Comparison of ENCODE assay signal across 22 cellular contexts in the genomic region with DNA sequence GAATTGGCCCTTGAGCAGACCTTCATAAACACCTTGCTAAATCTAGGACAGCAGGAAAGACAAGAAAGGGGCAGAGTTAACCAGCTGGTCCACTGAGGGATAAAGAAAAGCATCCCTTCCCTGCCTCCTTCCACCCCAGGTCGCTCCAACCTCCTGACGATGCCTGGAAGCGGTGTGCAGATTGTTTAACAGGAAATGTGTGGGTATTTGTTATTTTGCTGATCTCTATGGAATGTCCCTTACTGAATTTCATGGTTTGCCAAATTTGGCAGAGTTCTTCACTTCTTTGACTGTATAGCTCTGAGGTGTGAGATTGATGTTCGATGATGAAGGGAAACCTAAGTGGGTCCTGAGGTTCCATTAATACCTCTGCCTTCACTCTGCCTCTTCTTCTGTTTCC.
A peak's percentile ranks its signal among the peaks of the same experiment; 100 is the strongest.
DNase-seq lines count a peak whose midpoint lies in the region; ATAC-seq and TF ChIP-seq lines count a peak whose summit lies in the region.
"Had no signal": no experiment of that assay in that cellular context is flagged by ENCODE, and none has a peak within 500 bp of the region (broad histone marks: within the 10 kb centered on the region; RNA-seq: fewer than 3 reads in every experiment).

No MANE protein-coding gene starts in this region.

- H3K36me3 ChIP-seq in HCT116 (ENCODE audit: control insufficient read depth in 1 of 2, insufficient read depth in 2 of 2, low read length in 2 of 2) (no peaks in the 10 kb centered on the region), adipocyte (ENCODE audit: control insufficient read depth, insufficient read depth, low read length, severe bottlenecking) (no peaks in the 10 kb centered on the region)
- H3K36me3 ChIP-seq: neutrophil, vagina had no signal

- H3K9me3 ChIP-seq in HCT116 (ENCODE audit: control insufficient read depth in 1 of 2, insufficient read depth in 1 of 2, low read depth in 1 of 2, low read length in 2 of 2) (no peaks in the 10 kb centered on the region), adipocyte (ENCODE audit: control insufficient read depth, low read length) (no peaks in the 10 kb centered on the region)
- H3K9me3 ChIP-seq: neutrophil, vagina had no signal

- H3K4me3 ChIP-seq in HCT116 (replicated peaks in 1 of 2; ENCODE audit: low read depth in 1 of 2, low read length in 2 of 2) = no peak overlapping the region
- H3K4me3 ChIP-seq in adipocyte (ENCODE audit: low read length) = no peak overlapping the region
- H3K4me3 ChIP-seq: vagina had no signal

- H3K36me3 Mint-ChIP-seq in stimulated activated naive B cell treated with anti-CD40 and anti-IgM and Interleukin-4, amounts not matched to agents 10 μg/mL and 1 μg/mL and 100 μg/mL, for 72 hours = peaks cover 2 to 3% of the 10 kb centered on the region in 2 donors
- H3K36me3 Mint-ChIP-seq: activated naive CD8-positive, alpha-beta T cell treated with anti-CD3 and anti-CD28 coated beads for 36 hours; CD8-positive, alpha-beta T cell had no signal

- peaks cover 2 to 3% of the 10 kb centered on the region in 2 donors for H3K9me3 Mint-ChIP-seq in stimulated activated naive B cell treated with anti-CD40 and anti-IgM and Interleukin-4, amounts not matched to agents 10 μg/mL and 1 μg/mL and 100 μg/mL, for 72 hours

- POLR2A ChIA-PET in HCT116 (lab: Charles Lee) = no interaction called here

- peak overlapping the region; percentile 15; the same call in 1 of the 2 replicates for H3K4me2 ChIP-seq in HCT116 (ENCODE audit: low read length)

- H4K20me1 ChIP-seq in HCT116 (ENCODE audit: insufficient read depth) = no peaks in the 10 kb centered on the region

- TF ChIP-seq RAD21 in HCT116 (IDR thresholded peaks at IDR 0.05; ENCODE audit: low read depth) = no peak

- H3K27me3 ChIP-seq in HCT116 (ENCODE audit: insufficient read depth, low read length) = no peaks in the 10 kb centered on the region
- no peaks in the 10 kb centered on the region for H3K27me3 ChIP-seq in adipocyte (replicated peaks; ENCODE audit: control insufficient read depth, insufficient read depth, low read length)
- no peaks in the 10 kb centered on the region for H3K27me3 ChIP-seq in foreskin keratinocyte
- H3K27me3 ChIP-seq: neutrophil, vagina had no signal

- H3K27me3 Mint-ChIP-seq in stimulated activated naive B cell treated with anti-CD40 and anti-IgM and Interleukin-4, amounts not matched to agents 10 μg/mL and 1 μg/mL and 100 μg/mL, for 72 hours = no peaks in the 10 kb centered on the region
- H3K27me3 Mint-ChIP-seq: IgD-negative memory B cell had no signal

- RAD21 ChIA-PET in HCT116 (lab: Charles Lee; ENCODE audit: low non-redundant PET in 1 of 2, low total read pairs in 2 of 2, uncharacterized antibody in 2 of 2, unreplicated experiment in 2 of 2) = interaction anchor here in 1 of 2 experiments (0.6 kb wide), 1 partner anchor 100 kb away, joined by 3 read pairs; no protein-coding TSS in a partner anchor

- DNase-seq in A172 (ENCODE audit: low spot score) (peak; percentile 22), HCT116 (ENCODE audit: low read depth, low spot score) (no peak), adipocyte (ENCODE audit: low read depth) (peak; percentile 36), foreskin keratinocyte (no peak), NCI-H82 treated with DMSO at 0.1 percent for 48 hours (lab: John Stamatoyannopoulos, UW; ENCODE audit: unreplicated experiment) (no peak)
- no peak for DNase-seq in stimulated activated naive B cell treated with anti-CD40 and anti-IgM and Interleukin-4, amounts not matched to agents 10 μg/mL and 1 μg/mL and 100 μg/mL, for 72 hours
- DNase-seq: activated naive CD8-positive, alpha-beta T cell treated with anti-CD3 and anti-CD28 coated beads for 36 hours; activated T-cell treated with anti-CD3 and anti-CD28 coated beads, Interleukin-2, amount 50 U/mL, for 24 hours; CD8-positive, alpha-beta T cell; cerebellar nuclear complex; DND-41; endodermal cell; left colon; NCI-H1048; right cardiac atrium; stimulated activated CD4-positive, alpha-beta T cell treated with anti-CD3 and anti-CD28 coated beads, Interleukin-2, amount 100 ng/mL, for 24 hours; substantia nigra had no signal

- peaks cover 7 to 10% of the 10 kb centered on the region in 2 donors for H3K4me1 Mint-ChIP-seq in stimulated activated naive B cell treated with anti-CD40 and anti-IgM and Interleukin-4, amounts not matched to agents 10 μg/mL and 1 μg/mL and 100 μg/mL, for 72 hours

- H3K9me2 ChIP-seq in HCT116 (ENCODE audit: insufficient read depth) = no peaks in the 10 kb centered on the region

- H3K27ac Mint-ChIP-seq in stimulated activated naive B cell treated with anti-CD40 and anti-IgM and Interleukin-4, amounts not matched to agents 10 μg/mL and 1 μg/mL and 100 μg/mL, for 72 hours = no peak overlapping the region
- H3K27ac Mint-ChIP-seq: activated naive CD8-positive, alpha-beta T cell treated with anti-CD3 and anti-CD28 coated beads for 36 hours; activated T-cell treated with anti-CD3 and anti-CD28 coated beads, Interleukin-2, amount 50 U/mL, for 24 hours; CD8-positive, alpha-beta T cell; endodermal cell; IgD-negative memory B cell had no signal

- H3K4me3 Mint-ChIP-seq in stimulated activated naive B cell treated with anti-CD40 and anti-IgM and Interleukin-4, amounts not matched to agents 10 μg/mL and 1 μg/mL and 100 μg/mL, for 72 hours = no peak overlapping the region
- H3K4me3 Mint-ChIP-seq: activated naive CD8-positive, alpha-beta T cell treated with anti-CD3 and anti-CD28 coated beads for 36 hours; activated T-cell treated with anti-CD3 and anti-CD28 coated beads, Interleukin-2, amount 50 U/mL, for 24 hours; CD8-positive, alpha-beta T cell; endodermal cell; IgD-negative memory B cell had no signal

- intact Hi-C loops in HCT116 (cut with micrococcal nuclease) = no loop called here

- CTCF ChIA-PET in HCT116 (lab: Charles Lee) = no interaction called here

- no peak overlapping the region for H2AFZ ChIP-seq in HCT116 (ENCODE audit: low read depth, low read length, poor library complexity, severe bottlenecking)

- H3K9ac ChIP-seq in HCT116 (ENCODE audit: low read length) = no peak overlapping the region
- H3K9ac ChIP-seq in adipocyte (ENCODE audit: low read length) = no peak overlapping the region

- no peak for TF ChIP-seq POLR2A in HCT116 (IDR thresholded peaks at IDR 0.05; ENCODE audit: borderline replicate concordance, extremely low read depth, insufficient read depth, insufficient read length)

- no TSS peak for BruUV-seq in HCT116 (replicated peaks; lab: Mats Ljungman, UMichigan)

- H3K27ac ChIP-seq in HCT116 (ENCODE audit: low read depth, low read length) = no peak overlapping the region
- H3K27ac ChIP-seq in foreskin keratinocyte = peak overlapping the region; percentile 34
- H3K27ac ChIP-seq: neutrophil, vagina had no signal

- ATAC-seq in HCT116 = no peak
- no peak for ATAC-seq in foreskin keratinocyte
- no peak for ATAC-seq in stimulated activated naive B cell treated with anti-CD40 and anti-IgM and Interleukin-4, amounts not matched to agents 10 μg/mL and 1 μg/mL and 100 μg/mL, for 72 hours (replicated peaks)
- no peak for ATAC-seq in HG02840 (IDR thresholded peaks at IDR 0.05; ENCODE audit: low FRiP score, unreplicated experiment)
- no peak for ATAC-seq in HG03280 (IDR thresholded peaks at IDR 0.05; ENCODE audit: unreplicated experiment)
- ATAC-seq: CD8-positive, alpha-beta T cell; left colon had no signal

- peaks cover 9% of the 10 kb centered on the region for H3K79me2 ChIP-seq in HCT116 (ENCODE audit: insufficient read depth, low read length)

- H3K4me1 ChIP-seq in HCT116 (ENCODE audit: control insufficient read depth in 1 of 2, insufficient read depth in 2 of 2, low read length in 2 of 2) (peaks cover 3 to 51% of the 10 kb centered on the region in 2 experiments; a peak in 3 of 4 replicates), adipocyte (ENCODE audit: control insufficient read depth, insufficient read depth, low read length) (peaks cover 37% of the 10 kb centered on the region), foreskin keratinocyte (peaks cover 73% of the 10 kb centered on the region)

- no peak for TF ChIP-seq CTCF in HCT116 (IDR thresholded peaks at IDR 0.05 in 2 of 3, conservative IDR thresholded peaks at IDR 0.05 in 1 of 3; ENCODE audit: borderline replicate concordance in 1 of 3, insufficient read depth in 1 of 3, low read depth in 2 of 3, low read length in 2 of 3)
- TF ChIP-seq CTCF in foreskin keratinocyte (conservative IDR thresholded peaks at IDR 0.05) = no peak

TF ChIP-seq in HCT116, 20 proteins besides CTCF, POLR2A, EP300 and RAD21 (continues in another document):
- TF ChIP-seq SIN3A (IDR thresholded peaks at IDR 0.05; ENCODE audit: low read depth) (no peak), REST (IDR thresholded peaks at IDR 0.05; ENCODE audit: low read depth) (no peak), CEBPB (IDR thresholded peaks at IDR 0.05; ENCODE audit: low read depth) (no peak), JUND (IDR thresholded peaks at IDR 0.05) (no peak), SP1 (IDR thresholded peaks at IDR 0.05; ENCODE audit: low read depth) (no peak), ZNF274 (IDR thresholded peaks at IDR 0.05; ENCODE audit: low read depth, low read length) (no peak), EZH2phosphoT487 (IDR thresholded peaks at IDR 0.05; ENCODE audit: borderline replicate concordance) (no peak)

Comparison
In these comparisons a context has a peak if more than half of its experiments do, and no peak if none do; other contexts are left out.
1. DNase-seq: peak in A172 (single experiment) and adipocyte (single experiment); none in HCT116 (single experiment), foreskin keratinocyte (0 of 2), stimulated activated naive B cell treated with anti-CD40 and anti-IgM and Interleukin-4, amounts not matched to agents 10 μg/mL and 1 μg/mL and 100 μg/mL, for 72 hours (single experiment) and NCI-H82 treated with DMSO at 0.1 percent for 48 hours (single experiment).